10 cellular contexts compared by ENCODE assay signal in genomic region chr14:60637490-60638452, GRCh38. TPM values are rescaled to one million over a fixed set of nuclear protein-coding genes. Genes with fewer than 3 reads are reported as not detected.
DNase-seq lines count a peak whose midpoint lies in the region; ATAC-seq, FAIRE-seq and TF ChIP-seq lines count a peak whose summit lies in the region.
"Had no signal": no experiment of that assay in that cellular context is flagged by ENCODE, and none has a peak within 500 bp of the region (broad histone marks: within the 10 kb centered on the region; RNA-seq: fewer than 3 reads in every experiment).

No MANE protein-coding gene starts in this region.

- BruUV-seq in GM12878 (replicated peaks; lab: Mats Ljungman, UMichigan) = no TSS peak

- RAD21 ChIA-PET in GM12878 (lab: Charles Lee; ENCODE audit: unreplicated experiment) = no interaction called here

- H3K27me3 ChIP-seq in GM12878 (replicated peaks in 1 of 2; ENCODE audit: control insufficient read depth in 2 of 2, insufficient read depth in 2 of 2, low read length in 1 of 2) (peaks cover 19 to 38% of the 10 kb centered on the region in 2 experiments), stomach (peaks cover 25 to 75% (median 60%) of the 10 kb centered on the region in 3 donors)

- 29% methylated on average over 40 of the region's 55 CpGs for WGBS in GM12878 (ENCODE audit: insufficient coverage, insufficient replicate concordance, low lambda C conversion rate, missing lambda C conversion rate)
- WGBS in stomach, 5 donors = 10 to 16% (median 11%) methylated on average over 28 to 55 of the region's 55 CpGs

- H3K27ac ChIP-seq in GM12878 (ENCODE audit: control insufficient read depth, insufficient read depth) = no peak overlapping the region
- H3K27ac ChIP-seq in stomach = no peak overlapping the region
- H3K27ac ChIP-seq in RWPE1 = no peak overlapping the region

- H3K9me3 ChIP-seq in GM12878 (replicated peaks; ENCODE audit: control insufficient read depth, insufficient read depth, low read length) (no peaks in the 10 kb centered on the region; the same call in 1 of the 3 replicates), stomach (no peaks in the 10 kb centered on the region)

- TF ChIP-seq POLR2A in GM12878 (IDR thresholded peaks at IDR 0.05; ENCODE audit: low read depth, low read length) (no peak), stomach (IDR thresholded peaks at IDR 0.05) (no peak)

- FAIRE-seq in GM12878 (lab: Jason Lieb, UNC) = no peak

- no peak overlapping the region for H3K9ac ChIP-seq in GM12878 (ENCODE audit: control insufficient read depth, insufficient read depth, low read length)

- H3K36me3 ChIP-seq in GM12878 (ENCODE audit: control insufficient read depth in 2 of 2, insufficient read depth in 2 of 2, low read length in 1 of 2) (no peaks in the 10 kb centered on the region), stomach (no peaks in the 10 kb centered on the region)

- peak; percentile 59 for DNase-seq in NCI-H748 (lab: John Stamatoyannopoulos, UW; ENCODE audit: unreplicated experiment)
- DNase-seq in NCI-H748 treated with DMSO at 0.1 percent for 48 hours (lab: John Stamatoyannopoulos, UW) = no peak
- DNase-seq in GM12878 (ENCODE audit: low read depth, low spot score) = no peak
- DNase-seq in iris pigment epithelial cell (ENCODE audit: low read depth) = peak; percentile 69
- DNase-seq in stomach = no peak
- DNase-seq in RWPE1 (ENCODE audit: low spot score) = no peak
- DNase-seq in NCI-H146 (lab: John Stamatoyannopoulos, UW) = no peak
- no peak for DNase-seq in stimulated activated CD4-positive, alpha-beta T cell treated with anti-CD3 and anti-CD28 coated beads, Interleukin-1b, Interleukin-23, amount 100 ng/mL, for 48 hours
- DNase-seq: activated gamma-delta T cell, NCI-H1417 treated with DMSO at 0.1 percent for 48 hours had no signal

- TF ChIP-seq RAD21 in GM12878 (IDR thresholded peaks at IDR 0.05; ENCODE audit: insufficient read depth, low read depth, low read length) = no peak

- peaks cover 2% of the 10 kb centered on the region; the same call in 1 of the 2 replicates for H4K20me1 ChIP-seq in GM12878 (ENCODE audit: control insufficient read depth, insufficient read depth)

- CTCF ChIA-PET in GM12878 (lab: Yijun Ruan, JAX) = interaction anchor here (0.7 to 2.4 kb wide), 2 partner anchors 8 to 13 kb away, joined by 3 to 4 read pairs; no protein-coding TSS in a partner anchor
- CTCF ChIA-PET in RWPE1 (lab: Yijun Ruan, JAX) = interaction anchor here (0.7 kb wide), 1 partner anchor 14 kb away, joined by 3 read pairs; no protein-coding TSS in a partner anchor

- TF ChIP-seq CTCF in GM12878 (IDR thresholded peaks at IDR 0.05 in 2 of 3, conservative IDR thresholded peaks at IDR 0.05 in 1 of 3; ENCODE audit: control insufficient read depth in 2 of 3, extremely low read depth in 1 of 3, insufficient read depth in 1 of 3, low read depth in 3 of 3, low read length in 3 of 3) (no peak), stomach (IDR thresholded peaks at IDR 0.05) (no peak), RWPE1 (conservative IDR thresholded peaks at IDR 0.05; ENCODE audit: low read depth) (no peak)

- no peak; the same call in 2 of the 3 replicates for ATAC-seq in GM12878

- SMC1A ChIA-PET in GM12878 (lab: Charles Lee; ENCODE audit: uncharacterized antibody, unreplicated experiment) = no interaction called here

- H3K4me1 ChIP-seq in GM12878 (ENCODE audit: control insufficient read depth, insufficient read depth, low read length) (peaks cover 2% of the 10 kb centered on the region; the same call in 1 of the 2 replicates), stomach (peaks cover 21 to 31% (median 25%) of the 10 kb centered on the region in 4 donors)

- in situ Hi-C loops in GM12878 (cut with MboI) = loop anchor here (25.0 kb wide), 1 partner anchor 1175 kb away; the partner anchor contains the start of gene SYT16

- POLR2A ChIA-PET in GM12878 (lab: Charles Lee) = no interaction called here
- POLR2A ChIA-PET in RWPE1 (lab: Yijun Ruan, JAX; ENCODE audit: low non-redundant PET) = no interaction called here

- peak overlapping the region; percentile 25; the same call in 1 of the 2 replicates for H3K4me2 ChIP-seq in GM12878 (ENCODE audit: control insufficient read depth, insufficient read depth)

- H3K79me2 ChIP-seq in GM12878 (ENCODE audit: control insufficient read depth, insufficient read depth, low read length) = no peaks in the 10 kb centered on the region

- TF ChIP-seq EP300 in GM12878 (IDR thresholded peaks at IDR 0.05; ENCODE audit: borderline replicate concordance in 1 of 2, control insufficient read depth in 1 of 2, low read depth in 2 of 2, low read length in 2 of 2) = no peak
- TF ChIP-seq EP300 in stomach (IDR thresholded peaks at IDR 0.05) = no peak

- H2AFZ ChIP-seq in GM12878 (ENCODE audit: control insufficient read depth, low read depth, low read length) = no peak overlapping the region

- no peak overlapping the region for H3K4me3 ChIP-seq in GM12878
- peak overlapping the region; percentile 22 to 45 (median 37) for H3K4me3 ChIP-seq in stomach

- intact Hi-C loops in GM12878 (cut with micrococcal nuclease; ENCODE audit: unreplicated experiment) = no loop called here
- intact Hi-C loops in stomach (cut with DNase I; ENCODE audit: low total_unique reads) = no loop called here

TF ChIP-seq in GM12878, 131 proteins besides CTCF, POLR2A, EP300 and RAD21 (continues in another document):
- TF ChIP-seq TBL1XR1 (IDR thresholded peaks at IDR 0.05; ENCODE audit: low read depth, low read length) = no peak
- no peak for TF ChIP-seq ZBTB33 (IDR thresholded peaks at IDR 0.05)
- no peak for TF ChIP-seq TCF12 (IDR thresholded peaks at IDR 0.05; ENCODE audit: low read depth, low read length)
- no peak for TF ChIP-seq IRF3 (IDR thresholded peaks at IDR 0.05)
- TF ChIP-seq RFX5 (IDR thresholded peaks at IDR 0.05; ENCODE audit: low read depth, low read length) = no peak
- no peak for TF ChIP-seq ATF2 (IDR thresholded peaks at IDR 0.05; ENCODE audit: low read length)

RNA-seq across cellular contexts. Expression of gene SIX1, which starts 11.5 kb away (rescaled TPM):
- total RNA-seq in GM12878 (2013; cell fraction: nucleolus; rRNA removed) = not detected in 2 replicates
- 0.06 TPM in 1 of 2 replicates, not detected in the other for total RNA-seq in GM12878 (2014; rRNA removed)
- total RNA-seq in GM12878 (2014; rRNA removed; fragmentation: Illumina TruSeq; extraction: Trizol) = not detected in 2 replicates
- not detected in 2 replicates for total RNA-seq in GM12878 (2021)
- not detected for polyA plus RNA-seq in GM12878 (2011; ENCODE audit: low read depth)
- polyA plus RNA-seq in GM12878 (2011; rRNA removed) = 0.03 and 0.04 TPM in 2 replicates
- polyA plus RNA-seq in GM12878 (2011; cell fraction: cytosol; rRNA removed) = 0.03 TPM in 2 replicates
- 0.04 TPM in 1 of 2 replicates, not detected in the other for polyA plus RNA-seq in GM12878 (2011; cell fraction: nucleus; rRNA removed)
- polyA plus RNA-seq in GM12878 (2012) = 0.04 TPM in 1 of 2 replicates, not detected in the other
- polyA plus RNA-seq in GM12878 (2014; fragmentation: Illumina TruSeq; extraction: Trizol) = 0.04 TPM in 1 of 2 replicates, not detected in the other
- under 1 TPM; 0.05 TPM for polyA plus RNA-seq in GM12878 (2014; fragmentation: Nextera tagmentation; extraction: Ambion mirVana)
- polyA plus RNA-seq in GM12878 (2014; rRNA removed) = not detected in 2 replicates
- not detected for polyA plus RNA-seq in GM12878 (2016; fragmentation: Nextera tagmentation; extraction: Ambion mirVana)
- polyA minus RNA-seq in GM12878 (2011; rRNA and poly(A)+ RNA removed) = 0.10 TPM in 1 of 2 replicates, not detected in the other
- not detected in 2 replicates for polyA minus RNA-seq in GM12878 (2011; cell fraction: cytosol; rRNA and poly(A)+ RNA removed)
- 0.24 TPM in 1 of 2 replicates, not detected in the other for polyA minus RNA-seq in GM12878 (2011; cell fraction: nucleus; rRNA and poly(A)+ RNA removed)
- 1 to 10 TPM in 1 of 5 donors, under 1 TPM in 1, not detected in 3; 0.73 to 8.0 TPM for total RNA-seq in stomach
- polyA plus RNA-seq in stomach = under 1 TPM in 2 of 3 donors, not detected in 1; 0.19 to 0.61 TPM

Comparison
In these comparisons a context has a peak if more than half of its experiments do, and no peak if none do; other contexts are left out.
1. DNase-seq: peak in NCI-H748 (single experiment) and iris pigment epithelial cell (single experiment); none in NCI-H748 treated with DMSO at 0.1 percent for 48 hours (single experiment), GM12878 (single experiment), stomach (single experiment), RWPE1 (single experiment), NCI-H146 (single experiment) and stimulated activated CD4-positive, alpha-beta T cell treated with anti-CD3 and anti-CD28 coated beads, Interleukin-1b, Interleukin-23, amount 100 ng/mL, for 48 hours (single experiment).